ENCODE assay signal across 1 cellular context in genomic region chr20:62924567-62925419, GRCh38.
TF ChIP-seq lines count a peak whose summit lies in the region.

No MANE protein-coding gene starts in this region.

TF ChIP-seq in HepG2, 621 proteins besides CTCF, POLR2A, EP300 and RAD21 (continued from another document and continues in another):
- TF ChIP-seq GMEB1 (CRISPR knock-in tag; IDR thresholded peaks at IDR 0.05; ENCODE audit: borderline replicate concordance) (peak; percentile 48; the same call in 1 of the 2 replicates), TEAD2 (CRISPR knock-in tag; IDR thresholded peaks at IDR 0.05) (no peak), ZNF101 (CRISPR knock-in tag; IDR thresholded peaks at IDR 0.05; ENCODE audit: borderline replicate concordance, low read depth) (0 out of 2 replicates have a peak, but pooled peaks have one; percentile 77), ZNF512 (CRISPR knock-in tag; IDR thresholded peaks at IDR 0.05) (no peak), FOXK1 (CRISPR knock-in tag; IDR thresholded peaks at IDR 0.05; ENCODE audit: borderline replicate concordance, low read depth) (peak; percentile 54; the same call in 1 of the 2 replicates), BRCA1 (CRISPR knock-in tag; IDR thresholded peaks at IDR 0.05) (peak; percentile 40; the same call in 1 of the 2 replicates), ZNF652 (CRISPR knock-in tag; IDR thresholded peaks at IDR 0.05; ENCODE audit: borderline replicate concordance, low read depth) (no peak), NCOA2 (CRISPR knock-in tag; IDR thresholded peaks at IDR 0.05) (no peak), PCBP1 (IDR thresholded peaks at IDR 0.05; ENCODE audit: borderline replicate concordance, low read depth, low read length) (no peak), MTA1 (CRISPR knock-in tag; IDR thresholded peaks at IDR 0.05; ENCODE audit: borderline replicate concordance) (no peak), ZSCAN31 (CRISPR knock-in tag; IDR thresholded peaks at IDR 0.05; ENCODE audit: low read depth) (no peak), YY1 (IDR thresholded peaks at IDR 0.05; ENCODE audit: insufficient read depth, insufficient replicate concordance, low read depth, low read length) (no peak), PRPF4 (IDR thresholded peaks at IDR 0.05; ENCODE audit: low read depth, low read length, poor library complexity, severe bottlenecking) (no peak), ZNF543 (CRISPR knock-in tag; IDR thresholded peaks at IDR 0.05) (no peak), NRL (CRISPR knock-in tag; IDR thresholded peaks at IDR 0.05; ENCODE audit: borderline replicate concordance) (no peak), ZNF264 (CRISPR knock-in tag; IDR thresholded peaks at IDR 0.05) (0 out of 2 replicates have a peak, but pooled peaks have one; percentile 3), ZNF160 (CRISPR knock-in tag; IDR thresholded peaks at IDR 0.05) (0 out of 2 replicates have a peak, but pooled peaks have one; percentile 30), MED8 (CRISPR knock-in tag; IDR thresholded peaks at IDR 0.05; ENCODE audit: insufficient replicate concordance) (no peak), DNMT3B (CRISPR knock-in tag; conservative IDR thresholded peaks at IDR 0.05) (no peak), E2F1 (CRISPR knock-in tag; IDR thresholded peaks at IDR 0.05) (no peak), HOXA5 (CRISPR knock-in tag; IDR thresholded peaks at IDR 0.05) (no peak), PPARG (CRISPR knock-in tag; conservative IDR thresholded peaks at IDR 0.05) (no peak), SNAPC4 (CRISPR knock-in tag; IDR thresholded peaks at IDR 0.05) (0 out of 2 replicates have a peak, but pooled peaks have one; percentile 39), HNRNPH1 (optimal IDR thresholded peaks at IDR 0.05; ENCODE audit: low read depth, low read length) (no peak), KDM1A (CRISPR knock-in tag; IDR thresholded peaks at IDR 0.05) (no peak), NFYB (CRISPR knock-in tag; IDR thresholded peaks at IDR 0.05) (no peak), MAFK (conservative IDR thresholded peaks at IDR 0.05 in 1 of 2, IDR thresholded peaks at IDR 0.05 in 1 of 2; ENCODE audit: low read length in 2 of 2) (no peak), SUZ12 (IDR thresholded peaks at IDR 0.05; ENCODE audit: low read depth, low read length) (no peak), ZBTB7B (CRISPR knock-in tag; IDR thresholded peaks at IDR 0.05) (no peak), ZNF12 (CRISPR knock-in tag; IDR thresholded peaks at IDR 0.05) (0 out of 2 replicates have a peak, but pooled peaks have one; percentile 28), ETV6 (CRISPR knock-in tag; conservative IDR thresholded peaks at IDR 0.05) (no peak), TBP (CRISPR knock-in tag; IDR thresholded peaks at IDR 0.05) (no peak), ZNF772 (CRISPR knock-in tag; IDR thresholded peaks at IDR 0.05) (0 out of 2 replicates have a peak, but pooled peaks have one; percentile 49), SKI (IDR thresholded peaks at IDR 0.05; ENCODE audit: partially characterized antibody) (peak; percentile 16), HMG20A (CRISPR knock-in tag; IDR thresholded peaks at IDR 0.05; ENCODE audit: borderline replicate concordance) (no peak), KMT2B (CRISPR knock-in tag; IDR thresholded peaks at IDR 0.05) (no peak), THRA (CRISPR knock-in tag; IDR thresholded peaks at IDR 0.05; ENCODE audit: borderline replicate concordance) (no peak), POLR2AphosphoS5 (IDR thresholded peaks at IDR 0.05; ENCODE audit: low read depth, low read length) (no peak), ZNF761 (CRISPR knock-in tag; conservative IDR thresholded peaks at IDR 0.05) (peak; percentile 67; the same call in 1 of the 2 replicates), ISX (CRISPR knock-in tag; conservative IDR thresholded peaks at IDR 0.05) (no peak), JUNB (CRISPR knock-in tag; IDR thresholded peaks at IDR 0.05; ENCODE audit: borderline replicate concordance) (no peak), ZNF577 (CRISPR knock-in tag; IDR thresholded peaks at IDR 0.05; ENCODE audit: borderline replicate concordance, low read depth) (no peak), ZSCAN5A (CRISPR knock-in tag; IDR thresholded peaks at IDR 0.05; ENCODE audit: borderline replicate concordance) (no peak), SNRNP70 (IDR thresholded peaks at IDR 0.05; ENCODE audit: low read depth, low read length) (no peak), RARG (CRISPR knock-in tag; IDR thresholded peaks at IDR 0.05; ENCODE audit: low read depth) (no peak), ZNF777 (CRISPR knock-in tag; IDR thresholded peaks at IDR 0.05) (no peak), ZKSCAN1 (IDR thresholded peaks at IDR 0.05; ENCODE audit: low read length) (no peak), ZNF430 (CRISPR knock-in tag; IDR thresholded peaks at IDR 0.05) (no peak; the same call in 1 of the 2 replicates), ZNF788 (CRISPR knock-in tag; IDR thresholded peaks at IDR 0.05; ENCODE audit: borderline replicate concordance) (no peak), ARHGAP35 (CRISPR knock-in tag; IDR thresholded peaks at IDR 0.05; ENCODE audit: borderline replicate concordance) (no peak), SNAPC2 (CRISPR knock-in tag; IDR thresholded peaks at IDR 0.05) (no peak), KDM6A (CRISPR knock-in tag; IDR thresholded peaks at IDR 0.05; ENCODE audit: low read depth) (no peak), SNAPC5 (CRISPR knock-in tag; IDR thresholded peaks at IDR 0.05; ENCODE audit: borderline replicate concordance) (no peak), KLF12 (CRISPR knock-in tag; IDR thresholded peaks at IDR 0.05; ENCODE audit: borderline replicate concordance) (no peak), ZMAT3 (CRISPR knock-in tag; conservative IDR thresholded peaks at IDR 0.05) (peak; percentile 22; the same call in 1 of the 2 replicates), ZNF720 (CRISPR knock-in tag; IDR thresholded peaks at IDR 0.05) (no peak), MAX (IDR thresholded peaks at IDR 0.05) (no peak; the same call in 1 of the 2 replicates), ARID2 (CRISPR knock-in tag; IDR thresholded peaks at IDR 0.05; ENCODE audit: borderline replicate concordance) (no peak), TFAP4 (IDR thresholded peaks at IDR 0.05; ENCODE audit: borderline replicate concordance, low read depth) (no peak), ZSCAN22 (CRISPR knock-in tag; IDR thresholded peaks at IDR 0.05) (no peak), POLR2AphosphoS2 (IDR thresholded peaks at IDR 0.05; ENCODE audit: low read depth, low read length) (no peak), ZNF614 (CRISPR knock-in tag; IDR thresholded peaks at IDR 0.05; ENCODE audit: borderline replicate concordance) (no peak), HDAC6 (IDR thresholded peaks at IDR 0.05; ENCODE audit: low read depth, low read length) (no peak)
